ENCODE assay signal across 8 cellular contexts in the genomic region with DNA sequence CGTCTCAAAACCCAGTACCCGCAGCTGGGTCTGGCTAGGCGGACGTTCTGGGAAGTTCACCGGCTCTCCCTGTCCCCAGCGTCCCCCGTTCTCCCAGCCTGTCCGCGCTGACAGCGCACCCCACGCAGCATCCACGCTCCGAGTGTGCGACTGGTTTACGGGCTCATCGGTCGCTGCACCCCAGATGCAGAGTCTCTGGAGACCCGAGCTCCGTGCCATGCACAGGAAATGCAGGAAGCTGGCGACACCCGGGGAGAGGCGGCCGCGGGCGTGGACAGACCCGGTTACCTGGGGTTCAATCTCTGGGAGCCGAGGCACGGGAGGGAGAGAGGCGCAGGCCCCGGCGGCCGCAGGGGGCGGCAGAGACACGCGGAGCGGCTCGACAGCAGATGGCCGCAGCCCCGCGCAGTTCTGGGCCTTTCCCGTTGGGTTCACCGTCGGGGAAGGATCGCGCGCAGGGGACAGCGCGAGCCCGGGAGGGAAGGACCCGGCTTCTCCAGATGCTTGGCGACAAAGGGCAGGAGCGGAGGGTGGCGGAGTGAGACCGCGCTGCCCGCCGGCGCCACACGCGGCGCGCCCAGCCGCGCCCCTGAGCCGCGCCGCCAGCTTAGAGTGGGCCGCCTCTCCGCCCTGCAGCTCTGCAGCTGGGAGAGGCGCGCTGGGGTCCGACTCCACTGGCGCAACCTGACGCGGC. TPM values are rescaled to one million over a fixed set of nuclear protein-coding genes. Genes with fewer than 3 reads are reported as not detected.
DNase-seq lines count a peak whose midpoint lies in the region; ATAC-seq, FAIRE-seq and TF ChIP-seq lines count a peak whose summit lies in the region.

No MANE protein-coding gene starts in this region.

- H3K9ac ChIP-seq in DND-41 (ENCODE audit: low read depth, low read length): peak overlapping the region; percentile 54

- no peaks in the 10 kb centered on the region; the same call in 1 of the 2 replicates for H3K36me3 ChIP-seq in DND-41 (ENCODE audit: insufficient read depth, low read length)
- H3K36me3 ChIP-seq in pancreas: peaks cover 0 to 5% (median 0%) of the 10 kb centered on the region in 3 donors

- no peaks in the 10 kb centered on the region for H4K20me1 ChIP-seq in DND-41 (ENCODE audit: insufficient read depth, low read length)

- no peaks in the 10 kb centered on the region for H3K9me3 ChIP-seq in DND-41 (ENCODE audit: insufficient read depth, low read length, severe bottlenecking)
- H3K9me3 ChIP-seq in pancreas: no peaks in the 10 kb centered on the region

- no peaks in the 10 kb centered on the region for H3K36me3 Mint-ChIP-seq in type B pancreatic cell

- peak overlapping the region; percentile 11 to 54; a peak in 3 of 4 replicates for H3K4me3 ChIP-seq in DND-41 (ENCODE audit: low read depth in 1 of 2, low read length in 2 of 2)
- H3K4me3 ChIP-seq in Jurkat, Clone E6-1 (ENCODE audit: low read length): peak overlapping the region; percentile 53
- peak overlapping the region; percentile 47 to 88 (median 68) for H3K4me3 ChIP-seq in pancreas

- peak overlapping the region; percentile 73 for H3K4me2 ChIP-seq in DND-41 (ENCODE audit: insufficient read depth, low read length)

- peak overlapping the region; percentile 68 for H2AFZ ChIP-seq in DND-41 (ENCODE audit: low read depth, low read length)

- intact Hi-C loops in head of caudate nucleus (cut with DNase I): loop anchor here (5.0 kb wide), 2 partner anchors 37 to 52 kb away; partner anchors contain the start of genes GDF9 and UQCRQ
- intact Hi-C loops in pancreas (cut with DNase I): loop anchor here in 1 of 3 donors (10.0 kb wide), 2 partner anchors 55 to 305 kb away; no protein-coding TSS in a partner anchor

- peak overlapping the region; percentile 90 for H3K4me3 Mint-ChIP-seq in type B pancreatic cell

- H3K27me3 Mint-ChIP-seq in type B pancreatic cell: peaks cover 62% of the 10 kb centered on the region

- FAIRE-seq in pancreas (lab: Jason Lieb, UNC): no peak

- H3K4me1 ChIP-seq in DND-41 (ENCODE audit: insufficient read depth, low read length) (peaks cover 13% of the 10 kb centered on the region), pancreas (no peaks in the 10 kb centered on the region)

- H3K4me1 Mint-ChIP-seq in type B pancreatic cell (ENCODE audit: unreplicated experiment): no peaks in the 10 kb centered on the region

- H3K79me2 ChIP-seq in DND-41 (ENCODE audit: insufficient read depth, low read length): no peaks in the 10 kb centered on the region

- TF ChIP-seq CTCF in DND-41 (IDR thresholded peaks at IDR 0.05; ENCODE audit: borderline replicate concordance, extremely low read depth, low read length, poor library complexity, severe bottlenecking): peak; percentile 85
- peak; percentile 77 to 88 (median 86) for TF ChIP-seq CTCF in pancreas (IDR thresholded peaks at IDR 0.05)
- TF ChIP-seq CTCF in type B pancreatic cell (conservative IDR thresholded peaks at IDR 0.05): peak; percentile 85

- H3K27ac ChIP-seq in DND-41 (ENCODE audit: low read length) (no peak overlapping the region), pancreas (peak overlapping the region; percentile 87 to 98 (median 94))

- WGBS in pancreas, 2 donors: 1 to 2% methylated on average over 56 to 75 of the region's 75 CpGs

- DNase-seq in DND-41: peak; percentile 75
- peak; percentile 32 for DNase-seq in Jurkat, Clone E6-1 (ENCODE audit: low read depth, low spot score)
- DNase-seq in SK-N-DZ (ENCODE audit: low spot score): peak; percentile 73
- DNase-seq in activated naive CD4-positive, alpha-beta T cell treated with anti-CD3 and anti-CD28 coated beads, Interleukin-2, amount 50 U/mL, for 16 hours: peak; percentile 75
- DNase-seq in head of caudate nucleus: peak in 41 of 42 donors; percentile 69 to 91 (median 82)
- DNase-seq in pancreas: peak; percentile 77 to 93 (median 85)
- peak; percentile 84 for DNase-seq in type B pancreatic cell (ENCODE audit: extremely low spot score, unreplicated experiment)

- ATAC-seq in DND-41 (ENCODE audit: insufficient read depth, low read depth) (peak; percentile 96), GM21576 (IDR thresholded peaks at IDR 0.05; ENCODE audit: unreplicated experiment) (peak; percentile 73), pancreas (peak; percentile 85 to 94 (median 90))

- H3K27me3 ChIP-seq in DND-41 (ENCODE audit: insufficient read depth, low read length, poor library complexity) (peaks cover 43% of the 10 kb centered on the region), pancreas (no peaks in the 10 kb centered on the region)

- H3K27ac Mint-ChIP-seq in type B pancreatic cell: peak overlapping the region; percentile 43

- H3K9me3 Mint-ChIP-seq in type B pancreatic cell: no peaks in the 10 kb centered on the region

RNA-seq across cellular contexts. Expression of gene SHROOM1, which starts 0.6 kb away (rescaled TPM):
- polyA plus RNA-seq in Jurkat, Clone E6-1 (2012; ENCODE audit: insufficient read depth, insufficient read length): 2.5 TPM
- polyA plus RNA-seq in SK-N-DZ (2014; cell fraction: cytosol; rRNA removed): 2.8 and 3.6 TPM in 2 replicates
- polyA plus RNA-seq in SK-N-DZ (2014; cell fraction: nucleus; rRNA removed): 3.9 and 13.1 TPM in 2 replicates
- total RNA-seq in pancreas (10 to 100 TPM; 10.7 to 14.7 (median 11.6) TPM), type B pancreatic cell (ENCODE audit: low replicate concordance) (7.2 and 7.6 TPM in 2 replicates)
- 10 to 100 TPM; 30.9 to 62.0 TPM for polyA plus RNA-seq in pancreas

RNA-seq across cellular contexts. Expression of gene SOWAHA, which starts 16.8 kb away (rescaled TPM):
- 0.36 TPM for polyA plus RNA-seq in Jurkat, Clone E6-1 (2012; ENCODE audit: insufficient read depth, insufficient read length)
- polyA plus RNA-seq in SK-N-DZ (2014; cell fraction: cytosol; rRNA removed): 0.68 and 1.9 TPM in 2 replicates
- polyA plus RNA-seq in SK-N-DZ (2014; cell fraction: nucleus; rRNA removed): 0.58 TPM in 1 of 2 replicates, not detected in the other
- total RNA-seq in pancreas (1 to 10 TPM; 1.5 to 2.8 (median 1.9) TPM), type B pancreatic cell (ENCODE audit: low replicate concordance) (2.5 and 4.4 TPM in 2 replicates)
- 1 to 10 TPM; 1.4 to 5.0 TPM for polyA plus RNA-seq in pancreas

RNA-seq across cellular contexts. Expression of gene GDF9, which starts 36.4 kb away (rescaled TPM):
- polyA plus RNA-seq in Jurkat, Clone E6-1 (2012; ENCODE audit: insufficient read depth, insufficient read length): 2.5 TPM
- 1.2 and 2.4 TPM in 2 replicates for polyA plus RNA-seq in SK-N-DZ (2014; cell fraction: cytosol; rRNA removed)
- 3.5 and 3.7 TPM in 2 replicates for polyA plus RNA-seq in SK-N-DZ (2014; cell fraction: nucleus; rRNA removed)
- total RNA-seq in pancreas: under 1 TPM; 0.19 to 0.93 (median 0.31) TPM
- polyA plus RNA-seq in pancreas: 1 to 10 TPM in 1 of 2 donors, under 1 TPM in 1; 0.42 to 1.1 TPM
- 1.4 and 1.5 TPM in 2 replicates for total RNA-seq in type B pancreatic cell (ENCODE audit: low replicate concordance)

RNA-seq across cellular contexts. Expression of gene UQCRQ, which starts 36.6 kb away (rescaled TPM):
- 592 TPM for polyA plus RNA-seq in Jurkat, Clone E6-1 (2012; ENCODE audit: insufficient read depth, insufficient read length)
- 304 and 322 TPM in 2 replicates for polyA plus RNA-seq in SK-N-DZ (2014; cell fraction: cytosol; rRNA removed)
- polyA plus RNA-seq in SK-N-DZ (2014; cell fraction: nucleus; rRNA removed): 263 and 295 TPM in 2 replicates
- total RNA-seq in pancreas (100 to 1,000 TPM; 133 to 235 (median 189) TPM), type B pancreatic cell (ENCODE audit: low replicate concordance) (445 and 544 TPM in 2 replicates)
- polyA plus RNA-seq in pancreas: 100 to 1,000 TPM; 208 to 216 TPM

RNA-seq across cellular contexts. Expression of gene LEAP2, which starts 43.6 kb away (rescaled TPM):
- polyA plus RNA-seq in Jurkat, Clone E6-1 (2012; ENCODE audit: insufficient read depth, insufficient read length): 3.3 TPM
- polyA plus RNA-seq in SK-N-DZ (2014; cell fraction: cytosol; rRNA removed): 2.1 and 2.8 TPM in 2 replicates
- 10.0 and 11.1 TPM in 2 replicates for polyA plus RNA-seq in SK-N-DZ (2014; cell fraction: nucleus; rRNA removed)
- 1 to 10 TPM in 3 of 6 donors, under 1 TPM in 3; 0.55 to 2.0 (median 1.1) TPM for total RNA-seq in pancreas
- 1 to 10 TPM; 2.3 to 3.9 TPM for polyA plus RNA-seq in pancreas
- 2.5 and 2.9 TPM in 2 replicates for total RNA-seq in type B pancreatic cell (ENCODE audit: low replicate concordance)

Comparison
In these comparisons a context has a peak if more than half of its experiments do, and no peak if none do; other contexts are left out.
1. DNase-seq: peak in every context shown above with its lines; median percentile 85 in pancreas; 84 in type B pancreatic cell; 82 in head of caudate nucleus; 75 in DND-41; 75 in activated naive CD4-positive, alpha-beta T cell treated with anti-CD3 and anti-CD28 coated beads, Interleukin-2, amount 50 U/mL, for 16 hours; 73 in SK-N-DZ; 32 in Jurkat, Clone E6-1.